34 cellular contexts compared by ENCODE assay signal in the genomic region with DNA sequence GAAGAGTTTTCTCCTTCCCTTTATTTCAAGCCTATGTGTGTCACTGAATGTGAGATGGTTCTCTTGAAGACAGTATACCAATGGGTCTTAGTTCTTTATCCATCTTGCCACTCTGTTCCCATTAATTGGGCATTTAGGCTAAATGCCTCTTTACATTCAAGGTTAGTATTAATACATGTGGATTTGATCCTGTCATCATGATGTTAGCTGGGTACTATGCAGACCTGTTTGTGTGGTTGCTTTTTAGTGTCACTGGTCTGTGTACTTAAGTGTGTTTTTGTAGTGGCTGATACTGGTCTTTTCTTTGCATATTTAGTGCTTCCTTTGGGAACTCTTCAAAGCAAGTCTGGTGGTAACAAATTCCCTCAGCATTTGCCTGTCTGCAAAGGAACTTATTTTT.
"Had no signal": no experiment of that assay in that cellular context is flagged by ENCODE, and none has a peak within 500 bp of the region (broad histone marks: within the 10 kb centered on the region; RNA-seq: fewer than 3 reads in every experiment).

No MANE protein-coding gene starts in this region.

- DNase-seq: Karpas-422, Kasumi-1, MG63, MM.1S, NCI-H1048, NCI-H1092, NCI-H1092 treated with DMSO at 0.1 percent for 48 hours, NCI-H1105, NCI-H1105 treated with DMSO at 0.1 percent for 48 hours, NCI-H1417, NCI-H1417 treated with DMSO at 0.1 percent for 48 hours, NCI-H1436, NCI-H1436 treated with DMSO at 0.1 percent for 48 hours, NCI-H146, NCI-H1694, NCI-H1694 treated with DMSO at 0.1 percent for 48 hours, NCI-H187, NCI-H187 treated with DMSO at 0.1 percent for 48 hours, NCI-H1930, NCI-H2029, NCI-H2029 treated with DMSO at 0.1 percent for 48 hours, NCI-H2081, NCI-H2081 treated with DMSO at 0.1 percent for 48 hours, NCI-H2107, NCI-H2171, NCI-H2171 treated with DMSO at 0.1 percent for 48 hours, NCI-H2227 treated with DMSO at 0.1 percent for 48 hours, NCI-H226, NCI-H345, NCI-H446, NCI-H446 treated with DMSO at 0.1 percent for 48 hours, NCI-H510A, NCI-H510A treated with DMSO at 0.1 percent for 48 hours, NCI-H524 had no signal

- H3K9me3 ChIP-seq: MG63 had no signal

- H3K27me3 ChIP-seq: MG63 had no signal

- H3K36me3 ChIP-seq: MG63 had no signal

- H3K4me3 ChIP-seq: MG63 had no signal
